Comparison of ENCODE assay signal across 16 cellular contexts in genomic region chr10:79163663-79163970, GRCh38.
DNase-seq lines count a peak whose midpoint lies in the region; ATAC-seq and TF ChIP-seq lines count a peak whose summit lies in the region.
"Had no signal": no experiment of that assay in that cellular context is flagged by ENCODE, and none has a peak within 500 bp of the region (broad histone marks: within the 10 kb centered on the region; RNA-seq: fewer than 3 reads in every experiment).

No MANE protein-coding gene starts in this region.

- 0 out of 2 replicates have a peak, but pooled peaks cover 2% of the 10 kb centered on the region for H4K20me1 ChIP-seq in GM23338 (replicated peaks; ENCODE audit: insufficient read depth)

- H3K27me3 Mint-ChIP-seq in GM23338 (ENCODE audit: insufficient read depth, low read depth, poor library complexity) (peaks cover 13% of the 10 kb centered on the region), type B pancreatic cell (no peaks in the 10 kb centered on the region)

- H3K79me2 ChIP-seq in GM23338 (replicated peaks; ENCODE audit: insufficient read depth) = peaks cover 18% of the 10 kb centered on the region

- H3K27me3 ChIP-seq in GM23338 (ENCODE audit: insufficient read depth) = no peaks in the 10 kb centered on the region
- no peaks in the 10 kb centered on the region for H3K27me3 ChIP-seq in RWPE2 (ENCODE audit: insufficient read depth, poor library complexity, severe bottlenecking)
- H3K27me3 ChIP-seq in gastroesophageal sphincter = no peaks in the 10 kb centered on the region
- no peaks in the 10 kb centered on the region for H3K27me3 ChIP-seq in stomach
- H3K27me3 ChIP-seq: BE2C had no signal

- H3K9me3 Mint-ChIP-seq in GM23338 (no peaks in the 10 kb centered on the region; the same call in 2 of the 3 replicates), type B pancreatic cell (no peaks in the 10 kb centered on the region)
- H3K9me3 Mint-ChIP-seq: CD8-positive, alpha-beta T cell had no signal

- peaks cover 5% of the 10 kb centered on the region; the same call in 2 of the 3 replicates for H3K36me3 Mint-ChIP-seq in GM23338 (ENCODE audit: low read depth)
- H3K36me3 Mint-ChIP-seq in type B pancreatic cell = peaks cover 10% of the 10 kb centered on the region

- WGBS in gastroesophageal sphincter (ENCODE audit: low coverage in 1 of 2), 2 donors = 68% methylated on average over 3 of the region's 7 CpGs; no CpG with 5 or more reads in 1 of the 2 donors
- 75 to 85% (median 78%) methylated on average over 7 of the region's 7 CpGs for WGBS in stomach, 5 donors

- TF ChIP-seq CTCF in GM23338 (conservative IDR thresholded peaks at IDR 0.05; ENCODE audit: low read depth in 2 of 2) (no peak), RWPE2 (IDR thresholded peaks at IDR 0.05; ENCODE audit: poor library complexity, severe bottlenecking) (no peak), gastroesophageal sphincter (IDR thresholded peaks at IDR 0.05) (no peak), type B pancreatic cell (conservative IDR thresholded peaks at IDR 0.05) (no peak), stomach (IDR thresholded peaks at IDR 0.05) (no peak)

- no peak overlapping the region for H2AFZ ChIP-seq in GM23338
- H2AFZ ChIP-seq: PC-9 had no signal

- no peak overlapping the region for H3K4me3 Mint-ChIP-seq in GM23338
- H3K4me3 Mint-ChIP-seq in type B pancreatic cell = no peak overlapping the region
- H3K4me3 Mint-ChIP-seq: CD8-positive, alpha-beta T cell had no signal

- TF ChIP-seq EP300 in gastroesophageal sphincter (IDR thresholded peaks at IDR 0.05) (no peak), stomach (IDR thresholded peaks at IDR 0.05) (no peak)

- no peak overlapping the region for H3K4me2 ChIP-seq in GM23338

- no peaks in the 10 kb centered on the region for H3K9me2 ChIP-seq in GM23338 (ENCODE audit: insufficient read depth)

- no peaks in the 10 kb centered on the region for H3F3A ChIP-seq in GM23338 (replicated peaks; ENCODE audit: low read depth)

- H3K27ac Mint-ChIP-seq in GM23338 = no peak overlapping the region
- H3K27ac Mint-ChIP-seq in type B pancreatic cell = peak overlapping the region; percentile 75
- H3K27ac Mint-ChIP-seq: CD8-positive, alpha-beta T cell had no signal

- no peaks in the 10 kb centered on the region for H3K36me3 ChIP-seq in GM23338 (ENCODE audit: insufficient read depth)
- no peaks in the 10 kb centered on the region; the same call in 1 of the 2 replicates for H3K36me3 ChIP-seq in RWPE2 (ENCODE audit: low read depth)
- H3K36me3 ChIP-seq in gastroesophageal sphincter = peaks cover 0 to 58% of the 10 kb centered on the region in 2 donors
- peaks cover 29 to 52% (median 44%) of the 10 kb centered on the region in 4 donors for H3K36me3 ChIP-seq in stomach

- TF ChIP-seq POLR2A in gastroesophageal sphincter (IDR thresholded peaks at IDR 0.05) = no peak
- no peak for TF ChIP-seq POLR2A in stomach (IDR thresholded peaks at IDR 0.05)

- H3K27ac ChIP-seq in GM23338 (ENCODE audit: low read depth) (0 out of 2 replicates have a peak overlapping the region, but pooled peaks have one; percentile 50), RWPE2 (ENCODE audit: poor library complexity, severe bottlenecking) (peak overlapping the region; percentile 29), gastroesophageal sphincter (peak overlapping the region in 3 of 4 donors; percentile 85 to 92 (median 88)), stomach (peak overlapping the region in 2 of 5 donors; percentile 31 to 34)

- ATAC-seq in GM23338 (no peak), RWPE2 (ENCODE audit: low read depth) (no peak), gastroesophageal sphincter (no peak), HG03108 (IDR thresholded peaks at IDR 0.05; ENCODE audit: unreplicated experiment) (no peak)
- ATAC-seq: CD8-positive, alpha-beta T cell had no signal

- H3K9me3 ChIP-seq in RWPE2 (ENCODE audit: severe bottlenecking) (no peaks in the 10 kb centered on the region), gastroesophageal sphincter (no peaks in the 10 kb centered on the region), stomach (no peaks in the 10 kb centered on the region)
- H3K9me3 ChIP-seq: BE2C had no signal

- intact Hi-C loops in stomach (cut with DNase I; ENCODE audit: low total_unique reads) = no loop called here

- peaks cover 58% of the 10 kb centered on the region for H3K4me1 Mint-ChIP-seq in GM23338
- peaks cover 48% of the 10 kb centered on the region for H3K4me1 Mint-ChIP-seq in type B pancreatic cell (ENCODE audit: unreplicated experiment)

- no peak overlapping the region for H3K4me3 ChIP-seq in GM23338
- H3K4me3 ChIP-seq in RWPE2 (ENCODE audit: severe bottlenecking) = no peak overlapping the region
- no peak overlapping the region for H3K4me3 ChIP-seq in gastroesophageal sphincter
- H3K4me3 ChIP-seq in stomach = no peak overlapping the region
- H3K4me3 ChIP-seq: PC-9 had no signal

- DNase-seq in GM23338 (ENCODE audit: low spot score) (no peak), RWPE2 (ENCODE audit: low spot score) (no peak), type B pancreatic cell (ENCODE audit: extremely low spot score, unreplicated experiment) (no peak), stomach (no peak)
- no peak for DNase-seq in activated CD8-positive, alpha-beta memory T cell treated with anti-CD3 and anti-CD28 coated beads, Interleukin-2, amount 50 U/mL, for 48 hours
- DNase-seq: BE2C; CD8-positive, alpha-beta T cell; HCEC 1CT; KG1; NCI-H1436; NCI-H2029; NCI-H2171 treated with DMSO at 0.1 percent for 48 hours; NCI-H774 had no signal

- H3K4me1 ChIP-seq in GM23338 (ENCODE audit: insufficient read depth) = peaks cover 8% of the 10 kb centered on the region
- H3K4me1 ChIP-seq in RWPE2 (ENCODE audit: insufficient read depth, poor library complexity, severe bottlenecking) = peaks cover 12% of the 10 kb centered on the region
- H3K4me1 ChIP-seq in gastroesophageal sphincter = peaks cover 18 to 93% (median 71%) of the 10 kb centered on the region in 3 donors
- peaks cover 48 to 89% (median 62%) of the 10 kb centered on the region in 4 donors for H3K4me1 ChIP-seq in stomach

TF ChIP-seq in GM23338, 12 proteins besides CTCF, POLR2A, EP300 and RAD21 (continues in another document):
- TF ChIP-seq EZH2 (IDR thresholded peaks at IDR 0.05; ENCODE audit: low read depth, unreplicated experiment) (no peak), NANOG (IDR thresholded peaks at IDR 0.05; ENCODE audit: borderline replicate concordance) (no peak), ZNF462 (CRISPR knock-in tag; IDR thresholded peaks at IDR 0.05) (no peak), ZNF331 (CRISPR knock-in tag; IDR thresholded peaks at IDR 0.05; ENCODE audit: low read depth) (no peak), STAT1 (IDR thresholded peaks at IDR 0.05; ENCODE audit: unreplicated experiment) (no peak), JUNB (IDR thresholded peaks at IDR 0.05; ENCODE audit: unreplicated experiment) (no peak)
